Comparison of ENCODE assay signal across 8 cellular contexts in the genomic region with DNA sequence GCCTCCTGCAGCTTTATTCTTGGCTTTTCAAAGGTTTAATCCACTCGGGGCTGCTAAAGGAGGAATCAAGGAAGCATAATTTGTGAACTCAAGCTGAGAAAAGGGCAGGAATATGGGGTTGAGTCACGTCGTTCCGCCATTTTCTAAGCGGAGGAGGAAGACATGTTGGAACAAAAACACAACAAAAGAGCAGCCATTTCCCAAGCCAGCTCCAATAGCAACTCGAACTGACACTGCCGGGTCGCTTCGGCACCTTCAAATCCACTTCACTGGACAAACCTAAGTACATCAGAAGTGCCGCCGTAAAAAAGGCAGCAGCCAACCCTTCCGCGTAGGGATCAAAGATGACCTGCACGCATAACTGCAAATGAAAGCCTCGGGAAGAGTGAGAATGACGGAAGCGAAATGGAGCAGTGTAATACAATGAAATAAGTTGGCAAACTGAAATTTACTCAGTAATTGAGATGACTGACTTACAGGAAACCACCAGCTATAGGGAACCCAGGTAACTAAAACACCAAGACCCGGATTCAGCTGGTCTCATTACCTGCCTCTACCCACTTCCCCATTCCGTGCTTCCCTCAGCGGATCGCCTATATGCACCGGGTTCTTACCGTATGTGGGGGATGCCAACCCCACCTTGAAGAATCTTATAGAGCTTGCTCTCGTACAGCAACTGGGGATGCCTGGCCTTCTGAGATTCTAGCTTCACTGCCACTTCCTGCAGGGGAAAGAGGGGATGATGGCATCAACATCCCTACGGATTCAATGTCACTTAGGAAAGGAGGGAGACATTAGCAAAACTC.
A peak's percentile ranks its signal among the peaks of the same experiment; 100 is the strongest.
DNase-seq lines count a peak whose midpoint lies in the region; ATAC-seq and TF ChIP-seq lines count a peak whose summit lies in the region.

No MANE protein-coding gene starts in this region.

- peak; percentile 58 for TF ChIP-seq POLR2A in GM18505 (IDR thresholded peaks at IDR 0.05; ENCODE audit: borderline replicate concordance, extremely low read depth, insufficient read depth, insufficient read length)

- POLR2A ChIA-PET in AG04449 (lab: Yijun Ruan, JAX), result interaction anchor here (0.8 to 2.8 kb wide), 10 partner anchors 8 to 143 kb away, joined by 3 to 23 read pairs (median 5); no protein-coding TSS in a partner anchor

- ATAC-seq in GM18505 (IDR thresholded peaks at IDR 0.05; ENCODE audit: unreplicated experiment) (peak; percentile 36), HG03342 (IDR thresholded peaks at IDR 0.05; ENCODE audit: unreplicated experiment) (peak; percentile 34)

- CTCF ChIA-PET in AG04449 (lab: Yijun Ruan, JAX), result interaction anchor here (1.0 to 15.7 kb wide), 10 partner anchors 12 to 106 kb away, joined by 3 to 678 read pairs (median 4); no protein-coding TSS in a partner anchor

- TF ChIP-seq CTCF in AG04449 (IDR thresholded peaks at IDR 0.05; ENCODE audit: insufficient read depth, low read length, missing control alignments), result no peak

- H3K4me3 ChIP-seq in AG04449 (ENCODE audit: low read depth, low read length), result peak overlapping the region; percentile 95

- DNase-seq in AG04449 (ENCODE audit: low read depth, low spot score) (no peak), NOMO-1 treated with dmso at 0.1 percent for 144 hours (lab: John Stamatoyannopoulos, UW; ENCODE audit: unreplicated experiment) (peak; percentile 21), glomerular visceral epithelial cell (ENCODE audit: extremely low spot score) (peak; percentile 67), pons (ENCODE audit: low spot score) (peak; percentile 51)
- DNase-seq in activated effector memory CD4-positive, alpha-beta T cell treated with anti-CD3 and anti-CD28 coated beads, Interleukin-2, amount 50 U/mL, for 16 hours, result peak; percentile 76
- DNase-seq in NK-92 treated with Interleukin-12 subunit alpha and Interleukin-12 subunit beta, amount 100 ng/mL, for 24 hours (lab: John Stamatoyannopoulos, UW), result no peak

Comparison
In these comparisons a context has a peak if more than half of its experiments do, and no peak if none do; other contexts are left out.
1. DNase-seq: peak in NOMO-1 treated with dmso at 0.1 percent for 144 hours (single experiment), activated effector memory CD4-positive, alpha-beta T cell treated with anti-CD3 and anti-CD28 coated beads, Interleukin-2, amount 50 U/mL, for 16 hours (single experiment), glomerular visceral epithelial cell (single experiment) and pons (single experiment); none in AG04449 (single experiment) and NK-92 treated with Interleukin-12 subunit alpha and Interleukin-12 subunit beta, amount 100 ng/mL, for 24 hours (single experiment).